ENCODE assay signal across 8 cellular contexts in the genomic region with DNA sequence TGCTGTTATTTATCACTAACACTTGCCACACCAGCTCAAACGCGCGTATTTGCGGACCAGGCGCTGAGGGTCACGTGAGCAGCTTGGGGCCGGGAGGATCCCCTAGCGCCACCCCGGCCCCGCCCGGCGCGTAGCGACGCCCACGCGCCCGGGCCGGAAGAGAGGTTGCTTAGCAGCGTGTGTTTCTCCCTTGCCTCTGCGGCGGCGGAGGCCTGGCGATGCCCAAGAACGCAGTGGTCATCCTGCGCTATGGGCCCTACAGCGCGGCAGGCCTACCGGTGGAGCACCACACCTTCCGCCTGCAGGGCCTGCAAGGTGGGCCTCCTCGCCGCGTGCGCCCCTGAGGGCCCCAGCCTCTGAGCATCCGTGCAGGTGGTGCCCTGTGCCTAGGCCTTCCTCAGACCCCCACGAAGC. TPM values are rescaled to one million over a fixed set of nuclear protein-coding genes. Genes with fewer than 3 reads are reported as not detected.
DNase-seq lines count a peak whose midpoint lies in the region; ATAC-seq and TF ChIP-seq lines count a peak whose summit lies in the region.

A gene with protein sequence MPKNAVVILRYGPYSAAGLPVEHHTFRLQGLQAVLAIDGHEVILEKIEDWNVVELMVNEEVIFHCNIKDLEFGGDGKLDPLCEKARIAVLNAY (plus strand): TSS at position 172 of the 414 bp plus-strand sequence. CDS start 47 bp downstream, at position 219.

- no peak within 1 kb of the TSS for H3K27ac Mint-ChIP-seq in activated CD4-positive, alpha-beta memory T cell treated with anti-CD3 and anti-CD28 coated beads for 36 hours

- H3K4me1 ChIP-seq in A673 (ENCODE audit: insufficient read depth, low read length, poor library complexity, severe bottlenecking) = no peaks in the 10 kb centered on the region

- intact Hi-C loops in A673 (cut with micrococcal nuclease; ENCODE audit: unreplicated experiment) (no loop called here), Right ventricle myocardium superior (cut with DNase I) (no loop called here)
- intact Hi-C loops in activated CD4-positive, alpha-beta memory T cell treated with anti-CD3 and anti-CD28 coated beads for 36 hours (cut with micrococcal nuclease) = no loop called here

- DNase-seq in A673 (ENCODE audit: low spot score) (peak; percentile 87), H7 (peak; percentile 93), Right ventricle myocardium superior (no peak), putamen (ENCODE audit: low spot score) (peak; percentile 3), NCI-H1105 (lab: John Stamatoyannopoulos, UW) (no peak), NK-92 (lab: John Stamatoyannopoulos, UW; ENCODE audit: unreplicated experiment) (no peak)
- DNase-seq in activated CD4-positive, alpha-beta memory T cell treated with anti-CD3 and anti-CD28 coated beads for 36 hours = peak; percentile 39
- no peak for DNase-seq in stimulated activated naive CD4-positive, alpha-beta T cell (lab: John Stamatoyannopoulos, UW)

- no peak within 1 kb of the TSS for H3K4me3 Mint-ChIP-seq in activated CD4-positive, alpha-beta memory T cell treated with anti-CD3 and anti-CD28 coated beads for 36 hours

- no peaks in the 10 kb centered on the region for H3K9me3 ChIP-seq in A673 (ENCODE audit: low read depth, low read length, poor library complexity, severe bottlenecking)

- H3K27me3 ChIP-seq in A673 (replicated peaks; ENCODE audit: insufficient read depth, low read depth, low read length, poor library complexity) (peaks cover 45% of the 10 kb centered on the region), H7 (ENCODE audit: control insufficient read depth, insufficient read depth, low read length) (peaks cover 35% of the 10 kb centered on the region)

- peaks cover 5% of the 10 kb centered on the region for H3K36me3 Mint-ChIP-seq in activated CD4-positive, alpha-beta memory T cell treated with anti-CD3 and anti-CD28 coated beads for 36 hours

- no peaks in the 10 kb centered on the region for H3K36me3 ChIP-seq in A673 (ENCODE audit: insufficient read depth, low read length, poor library complexity, severe bottlenecking)
- no peaks in the 10 kb centered on the region for H3K36me3 ChIP-seq in H7 (replicated peaks; ENCODE audit: control insufficient read depth, insufficient read depth, low read length)

- no peak for TF ChIP-seq CTCF in A673 (conservative IDR thresholded peaks at IDR 0.05; ENCODE audit: low read depth, low read length)

- no peak within 1 kb of the TSS for H3K27ac ChIP-seq in A673 (ENCODE audit: low read depth, low read length, poor library complexity, severe bottlenecking)

- H3K4me3 ChIP-seq in A673 (ENCODE audit: low read depth, low read length, poor library complexity, severe bottlenecking) (peak within 1 kb of the TSS; percentile 23), H7 (ENCODE audit: insufficient read depth, low read depth, low read length) (peak within 1 kb of the TSS; percentile 43)

- peaks cover 17% of the 10 kb centered on the region for H3K9me3 Mint-ChIP-seq in activated CD4-positive, alpha-beta memory T cell treated with anti-CD3 and anti-CD28 coated beads for 36 hours

- ATAC-seq in Right ventricle myocardium superior (ENCODE audit: poor library complexity) = peak; percentile 63

- peaks cover 3% of the 10 kb centered on the region for H3K4me1 Mint-ChIP-seq in activated CD4-positive, alpha-beta memory T cell treated with anti-CD3 and anti-CD28 coated beads for 36 hours (ENCODE audit: low read depth)

- CTCF ChIA-PET in A673 (lab: Charles Lee) = no interaction called here
- CTCF ChIA-PET in activated CD4-positive, alpha-beta memory T cell treated with anti-CD3 and anti-CD28 coated beads for 36 hours (lab: Charles Lee) = no interaction called here

- H3K27me3 Mint-ChIP-seq in activated CD4-positive, alpha-beta memory T cell treated with anti-CD3 and anti-CD28 coated beads for 36 hours = peaks cover 19% of the 10 kb centered on the region

- BruUV-seq in A673 (replicated peaks; lab: Mats Ljungman, UMichigan) = no TSS peak

- POLR2A ChIA-PET in A673 (lab: Charles Lee; ENCODE audit: low non-redundant PET) = no interaction called here
- POLR2A ChIA-PET in activated CD4-positive, alpha-beta memory T cell treated with anti-CD3 and anti-CD28 coated beads for 36 hours (lab: Charles Lee) = no interaction called here

RNA-seq across cellular contexts. Expression of the gene that starts here (rescaled TPM):
- total RNA-seq in A673 (2021) (not detected in 2 replicates), Right ventricle myocardium superior (not detected)
- not detected in 2 replicates for total RNA-seq in H7 (2014; rRNA removed; shearing (Covaris generic))
- not detected for total RNA-seq in activated CD4-positive, alpha-beta memory T cell treated with anti-CD3 and anti-CD28 coated beads for 36 hours

Comparison
In these comparisons a context has a peak if more than half of its experiments do, and no peak if none do; other contexts are left out.
1. Peak in DNase-seq and H3K4me3 ChIP-seq in A673; RNA of the gene not detected or under 1 TPM.
2. Peak in DNase-seq and H3K4me3 ChIP-seq in H7; RNA of the gene not detected or under 1 TPM.
3. Peak in DNase-seq in activated CD4-positive, alpha-beta memory T cell treated with anti-CD3 and anti-CD28 coated beads for 36 hours; RNA of the gene not detected or under 1 TPM.
4. Peak in ATAC-seq in Right ventricle myocardium superior; RNA of the gene not detected or under 1 TPM.